17 cellular contexts compared by ENCODE assay signal in genomic region chr2:45388541-45389100, GRCh38.
DNase-seq lines count a peak whose midpoint lies in the region; ATAC-seq, FAIRE-seq and TF ChIP-seq lines count a peak whose summit lies in the region.
"Had no signal": no experiment of that assay in that cellular context is flagged by ENCODE, and none has a peak within 500 bp of the region (broad histone marks: within the 10 kb centered on the region; RNA-seq: fewer than 3 reads in every experiment).

No MANE protein-coding gene starts in this region.

- H3K36me3 ChIP-seq in OCI-LY7 (ENCODE audit: insufficient read depth, low read length) (peaks cover 17% of the 10 kb centered on the region; the same call in 1 of the 2 replicates), bronchial epithelial cell (ENCODE audit: control insufficient read depth, insufficient read depth, low read length) (no peaks in the 10 kb centered on the region), prostate gland (no peaks in the 10 kb centered on the region)

- DNase-seq in GM12891 (ENCODE audit: insufficient read length, low spot score) (no peak), OCI-LY7 (ENCODE audit: low spot score) (no peak), bronchial epithelial cell (ENCODE audit: low read depth) (peak; percentile 8), prostate gland (ENCODE audit: low spot score) (peak; percentile 34), MV-4-11 (lab: John Stamatoyannopoulos, UW) (no peak), H54 (ENCODE audit: insufficient read length, low spot score) (no peak)
- DNase-seq: AML-193; Calu3; CD4-positive, CD25-positive, alpha-beta regulatory T cell; DMS 273 treated with DMSO at 0.1 percent for 48 hours; KBM-7 had no signal

- H3K4me1 ChIP-seq in OCI-LY7 (ENCODE audit: insufficient read depth, low read length, poor library complexity, severe bottlenecking): no peaks in the 10 kb centered on the region
- no peaks in the 10 kb centered on the region for H3K4me1 ChIP-seq in prostate gland (replicated peaks)
- H3K4me1 ChIP-seq: BLaER1 had no signal

- TF ChIP-seq POLR2A in GM12891 (IDR thresholded peaks at IDR 0.05; ENCODE audit: low read depth, low read length): no peak
- no peak for TF ChIP-seq POLR2A in prostate gland (IDR thresholded peaks at IDR 0.05)
- TF ChIP-seq POLR2A in H54 (IDR thresholded peaks at IDR 0.05; ENCODE audit: low read depth, low read length): no peak

- H3K4me3 ChIP-seq in OCI-LY7 (ENCODE audit: low read depth, low read length, poor library complexity, severe bottlenecking) (no peak overlapping the region), bronchial epithelial cell (ENCODE audit: low read depth, low read length) (no peak overlapping the region), prostate gland (no peak overlapping the region)
- H3K4me3 ChIP-seq: BLaER1 had no signal

- intact Hi-C loops in OCI-LY7 (cut with micrococcal nuclease; ENCODE audit: unreplicated experiment) (no loop called here), prostate gland (cut with DNase I) (no loop called here)

- no peak for ATAC-seq in activated CD4-positive, CD25-positive, alpha-beta regulatory T cell treated with anti-CD3 and anti-CD28 coated beads, Interleukin-2, amount 50 U/mL, for 24 hours
- ATAC-seq: HCT116 had no signal

- no peaks in the 10 kb centered on the region for H3K9me2 ChIP-seq in OCI-LY7 (ENCODE audit: insufficient read depth, low read length)

- H3K79me2 ChIP-seq in OCI-LY7 (ENCODE audit: insufficient read depth, low read depth, low read length): no peaks in the 10 kb centered on the region

- FAIRE-seq in GM12891 (lab: Jason Lieb, UNC) (peak; percentile 26), bronchial epithelial cell (lab: Jason Lieb, UNC) (no peak), H54 (lab: Jason Lieb, UNC) (no peak)
- FAIRE-seq: GM18507, H1 had no signal

- POLR2A ChIA-PET in OCI-LY7 (lab: Charles Lee): no interaction called here

- H3K4me2 ChIP-seq in OCI-LY7 (ENCODE audit: low read length): no peak overlapping the region
- H3K4me2 ChIP-seq: BLaER1 had no signal

- no peak overlapping the region for H2AFZ ChIP-seq in OCI-LY7 (ENCODE audit: low read length)

- no peaks in the 10 kb centered on the region for H3K9me3 ChIP-seq in OCI-LY7 (ENCODE audit: low read length)
- H3K9me3 ChIP-seq in prostate gland: no peaks in the 10 kb centered on the region
- H3K9me3 ChIP-seq: BLaER1 had no signal

- H4K20me1 ChIP-seq in OCI-LY7 (ENCODE audit: insufficient read depth, low read length): no peaks in the 10 kb centered on the region
- H4K20me1 ChIP-seq: BLaER1 had no signal

- no peaks in the 10 kb centered on the region for H3K27me3 ChIP-seq in bronchial epithelial cell (ENCODE audit: control insufficient read depth, insufficient read depth, low read length)
- H3K27me3 ChIP-seq in prostate gland (replicated peaks; ENCODE audit: insufficient read depth): no peaks in the 10 kb centered on the region
- H3K27me3 ChIP-seq: BLaER1 had no signal

- WGBS in prostate gland: 43% methylated on average over 4 of the region's 4 CpGs

- CTCF ChIA-PET in OCI-LY7 (lab: Charles Lee; ENCODE audit: unreplicated experiment): no interaction called here

- TF ChIP-seq CTCF in OCI-LY7 (conservative IDR thresholded peaks at IDR 0.05; ENCODE audit: low read length) (no peak), bronchial epithelial cell (IDR thresholded peaks at IDR 0.05; ENCODE audit: insufficient read depth, low read length, severe bottlenecking) (no peak), prostate gland (IDR thresholded peaks at IDR 0.05) (no peak)

- TSS peak; percentile 66 for BruUV-seq in OCI-LY7 (replicated peaks; lab: Mats Ljungman, UMichigan)

- H3K27ac ChIP-seq in OCI-LY7 (ENCODE audit: low read depth, low read length, poor library complexity, severe bottlenecking) (no peak overlapping the region), prostate gland (no peak overlapping the region)
- H3K27ac ChIP-seq: BLaER1, HL-60 had no signal

TF ChIP-seq in GM12891, 5 proteins besides CTCF, POLR2A, EP300 and RAD21:
- no peak for TF ChIP-seq POU2F2 (IDR thresholded peaks at IDR 0.05; ENCODE audit: low read depth, low read length)
- TF ChIP-seq PAX5 (IDR thresholded peaks at IDR 0.05; ENCODE audit: insufficient read depth, low read length, severe bottlenecking): no peak
- TF ChIP-seq POLR2AphosphoS5 (IDR thresholded peaks at IDR 0.05; ENCODE audit: low read depth, low read length): no peak
- no peak for TF ChIP-seq SPI1 (IDR thresholded peaks at IDR 0.05; ENCODE audit: low read depth, low read length)
- no peak for TF ChIP-seq TAF1 (IDR thresholded peaks at IDR 0.05; ENCODE audit: low read depth, low read length)

Comparison
In these comparisons a context has a peak if more than half of its experiments do, and no peak if none do; other contexts are left out.
1. DNase-seq: peak in bronchial epithelial cell (single experiment) and prostate gland (single experiment); none in GM12891 (single experiment), OCI-LY7 (single experiment), MV-4-11 (single experiment) and H54 (single experiment).